Comparison of ENCODE assay signal across 14 cellular contexts in the genomic region with DNA sequence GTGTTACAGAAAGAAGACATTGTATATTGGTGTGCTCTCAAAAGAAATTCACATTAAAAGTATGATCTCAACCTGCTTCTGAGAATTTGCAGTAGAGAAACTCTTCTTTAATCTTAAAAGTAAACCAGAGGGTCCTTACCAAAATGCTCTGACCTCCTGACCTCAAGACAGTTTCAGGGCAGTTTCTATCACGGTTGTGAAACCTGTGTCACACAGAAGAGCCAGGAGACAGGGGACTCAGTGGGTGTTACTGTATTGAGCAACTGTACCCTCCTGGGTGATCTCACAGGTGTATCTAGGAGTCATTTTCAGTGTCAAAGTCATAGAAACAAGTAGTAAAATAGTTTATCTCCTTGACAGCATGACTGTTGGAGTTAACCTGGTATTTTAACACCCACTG.
DNase-seq lines count a peak whose midpoint lies in the region; ATAC-seq and TF ChIP-seq lines count a peak whose summit lies in the region.
"Had no signal": no experiment of that assay in that cellular context is flagged by ENCODE, and none has a peak within 500 bp of the region (broad histone marks: within the 10 kb centered on the region; RNA-seq: fewer than 3 reads in every experiment).

No MANE protein-coding gene starts in this region.

- no peaks in the 10 kb centered on the region for H3K9me3 ChIP-seq in right atrium auricular region

- H3K27ac ChIP-seq in right atrium auricular region, result no peak overlapping the region
- H3K27ac ChIP-seq: C4-2B, coronary artery had no signal

- H3K4me3 ChIP-seq in right atrium auricular region, result no peak overlapping the region
- H3K4me3 ChIP-seq: coronary artery had no signal

- no peak for TF ChIP-seq CTCF in GM13977 (IDR thresholded peaks at IDR 0.05; ENCODE audit: extremely low read depth, insufficient read depth, missing control alignments)
- no peak for TF ChIP-seq CTCF in right atrium auricular region (IDR thresholded peaks at IDR 0.05)
- no peak for TF ChIP-seq CTCF in HFFc6 (IDR thresholded peaks at IDR 0.05)

- no peaks in the 10 kb centered on the region for H3K36me3 ChIP-seq in right atrium auricular region

- DNase-seq in GM13977 (ENCODE audit: low spot score), result peak; percentile 45
- no peak for DNase-seq in middle frontal gyrus (ENCODE audit: extremely low spot score, low spot score)
- DNase-seq in NOMO-1 treated with DMSO at 0.1 percent for 48 hours (lab: John Stamatoyannopoulos, UW; ENCODE audit: unreplicated experiment), result no peak
- no peak for DNase-seq in right atrium auricular region (ENCODE audit: low spot score)
- DNase-seq in HFFc6, result no peak
- DNase-seq: activated naive CD4-positive, alpha-beta T cell treated with anti-CD3 and anti-CD28 coated beads, Interleukin-2, amount 10 ng/mL, durations not matched to agents 7 days and 5 days; NCI-H748 treated with DMSO at 0.1 percent for 48 hours had no signal

- no peak overlapping the region for H3K4me3 Mint-ChIP-seq in HFFc6
- H3K4me3 Mint-ChIP-seq: activated naive CD4-positive, alpha-beta T cell treated with anti-CD3 and anti-CD28 coated beads, Interleukin-2, amount 10 ng/mL, durations not matched to agents 7 days and 5 days; neural crest cell had no signal

- no peaks in the 10 kb centered on the region for H3K4me1 ChIP-seq in right atrium auricular region

- in situ Hi-C loops in GM13977 (cut with MboI; ENCODE audit: low pct_unique_long_range_greater_than_20kb, low sequenced_read_pairs, unreplicated experiment), result no loop called here

- peak; percentile 73 for ATAC-seq in GM19324 (IDR thresholded peaks at IDR 0.05; ENCODE audit: low FRiP score, unreplicated experiment)
- ATAC-seq in HG02642 (IDR thresholded peaks at IDR 0.05; ENCODE audit: poor library complexity, unreplicated experiment), result peak; percentile 89
- peak; percentile 97 for ATAC-seq in HG03439 (IDR thresholded peaks at IDR 0.05; ENCODE audit: unreplicated experiment)
- ATAC-seq: SK-N-SH treated with all-trans-retinoic acid at 6 μM for 48 hours had no signal

- H3K36me3 Mint-ChIP-seq in HFFc6 (ENCODE audit: low read depth), result no peaks in the 10 kb centered on the region
- H3K36me3 Mint-ChIP-seq: activated naive CD4-positive, alpha-beta T cell treated with anti-CD3 and anti-CD28 coated beads, Interleukin-2, amount 10 ng/mL, durations not matched to agents 7 days and 5 days had no signal

- no peak overlapping the region for H3K27ac Mint-ChIP-seq in HFFc6
- H3K27ac Mint-ChIP-seq: activated naive CD4-positive, alpha-beta T cell treated with anti-CD3 and anti-CD28 coated beads, Interleukin-2, amount 10 ng/mL, durations not matched to agents 7 days and 5 days had no signal

- no peaks in the 10 kb centered on the region for H3K9me3 Mint-ChIP-seq in HFFc6
- H3K9me3 Mint-ChIP-seq: activated naive CD4-positive, alpha-beta T cell treated with anti-CD3 and anti-CD28 coated beads, Interleukin-2, amount 10 ng/mL, durations not matched to agents 7 days and 5 days had no signal

- no peaks in the 10 kb centered on the region for H3K27me3 ChIP-seq in right atrium auricular region

- H3K4me1 Mint-ChIP-seq in HFFc6 (ENCODE audit: low read depth), result no peaks in the 10 kb centered on the region
- H3K4me1 Mint-ChIP-seq: activated naive CD4-positive, alpha-beta T cell treated with anti-CD3 and anti-CD28 coated beads, Interleukin-2, amount 10 ng/mL, durations not matched to agents 7 days and 5 days had no signal

- peaks cover 3% of the 10 kb centered on the region for H3K27me3 Mint-ChIP-seq in HFFc6 (ENCODE audit: insufficient read depth)
